Comparison of ENCODE assay signal across 17 cellular contexts in genomic region chr19:50268046-50268445, GRCh38.
"Had no signal": no experiment of that assay in that cellular context is flagged by ENCODE, and none has a peak within 500 bp of the region (broad histone marks: within the 10 kb centered on the region; RNA-seq: fewer than 3 reads in every experiment).

No MANE protein-coding gene starts in this region.

- H3K4me3 ChIP-seq: colonic mucosa, heart left ventricle, neural progenitor cell, spleen had no signal

- DNase-seq: activated CD4-positive, alpha-beta T cell treated with anti-CD3 and anti-CD28 coated beads for 48 hours; activated CD8-positive, alpha-beta T cell treated with anti-CD3 and anti-CD28 coated beads for 36 hours; activated naive CD4-positive, alpha-beta T cell treated with Interleukin-2 at 50 U/mL for 16 hours; activated naive CD8-positive, alpha-beta T cell treated with anti-CD3 and anti-CD28 coated beads, Interleukin-2, amount 10 ng/mL, durations not matched to agents 7 days and 5 days; activated T-cell treated with anti-CD3 and anti-CD28 coated beads, Interleukin-2, amount 50 U/mL, for 1 hour; central memory CD4-positive, alpha-beta T cell; colonic mucosa; endodermal cell; heart left ventricle; mesenchymal stem cell; naive thymus-derived CD4-positive, alpha-beta T cell; spleen; stimulated activated naive B cell treated with anti-CD40 and anti-IgM and Interleukin-4, amounts not matched to agents 10 μg/mL and 1 μg/mL and 100 μg/mL, for 72 hours had no signal

- FAIRE-seq: frontal cortex had no signal

- H3K9ac ChIP-seq: neural progenitor cell, parathyroid adenoma had no signal

- H3K4me1 ChIP-seq: colonic mucosa, neural progenitor cell, parathyroid adenoma, spleen had no signal

- ATAC-seq: activated CD8-positive, alpha-beta T cell treated with anti-CD3 and anti-CD28 coated beads for 36 hours; heart left ventricle; naive thymus-derived CD4-positive, alpha-beta T cell; stimulated activated naive B cell treated with anti-CD40 and anti-IgM and Interleukin-4, amounts not matched to agents 10 μg/mL and 1 μg/mL and 100 μg/mL, for 72 hours; WTC11 had no signal

- H3K36me3 ChIP-seq: neural progenitor cell, spleen had no signal

- H3K27ac ChIP-seq: colonic mucosa, heart left ventricle, neural progenitor cell, parathyroid adenoma, spleen had no signal

- H3K9me3 ChIP-seq: colonic mucosa, heart left ventricle, spleen had no signal
